ENCODE assay signal across 8 cellular contexts in genomic region chr3:157128771-157129671, GRCh38. TPM values are rescaled to one million over a fixed set of nuclear protein-coding genes. Genes with fewer than 3 reads are reported as not detected.
DNase-seq lines count a peak whose midpoint lies in the region; ATAC-seq and TF ChIP-seq lines count a peak whose summit lies in the region.

No MANE protein-coding gene starts in this region.

- H4K91ac ChIP-seq in neuronal stem cell (ENCODE audit: low read depth, low read length, poor library complexity): no peak overlapping the region

- H3K27me3 Mint-ChIP-seq in WTC11 (ENCODE audit: low read depth): no peaks in the 10 kb centered on the region; the same call in 1 of the 2 replicates

- no peak overlapping the region for H3K4me3 Mint-ChIP-seq in WTC11

- peak overlapping the region; percentile 40 for H2AK5ac ChIP-seq in neuronal stem cell (ENCODE audit: low read depth, low read length)

- no peak overlapping the region for H2BK12ac ChIP-seq in neuronal stem cell (ENCODE audit: low read length)

- no CpG with 5 or more reads among the region's 14 CpGs for WGBS in neuronal stem cell (ENCODE audit: extremely low coverage in 2 of 2, insufficient read length in 2 of 2, insufficient replicate concordance in 1 of 2), 2 donors

- no peak overlapping the region for H3K9ac ChIP-seq in neuronal stem cell (ENCODE audit: low read depth, low read length, poor library complexity)

- H3K27me3 ChIP-seq in neuronal stem cell (ENCODE audit: control insufficient read depth in 3 of 3, insufficient read depth in 3 of 3, low read depth in 1 of 3, low read length in 3 of 3): no peaks in the 10 kb centered on the region

- peak overlapping the region; percentile 90 for H2AFZ ChIP-seq in neuronal stem cell (ENCODE audit: low read length)

- H3K36me3 ChIP-seq in neuronal stem cell (replicated peaks in 1 of 2; ENCODE audit: control insufficient read depth in 2 of 2, insufficient read depth in 2 of 2, low read length in 2 of 2): no peaks in the 10 kb centered on the region

- H3K23ac ChIP-seq in neuronal stem cell (ENCODE audit: low read depth, low read length, poor library complexity): no peak overlapping the region

- CTCF ChIA-PET in WTC11 (lab: Charles Lee): interaction anchor here (0.9 to 1.6 kb wide), 3 partner anchors 40 to 455 kb away, joined by 3 read pairs; partner anchors contain the start of gene TIPARP

- H2BK120ac ChIP-seq in neuronal stem cell (ENCODE audit: low read depth, low read length): no peak overlapping the region

- H3K4me2 ChIP-seq in neuronal stem cell (ENCODE audit: insufficient read depth, low read length, poor library complexity, severe bottlenecking): no peak overlapping the region

- peaks cover 24% of the 10 kb centered on the region for H3K4me1 Mint-ChIP-seq in WTC11

- DNase-seq in Daoy (ENCODE audit: low read depth) (peak; percentile 81), WTC11 (ENCODE audit: low spot score) (peak; percentile 18), epithelial cell of proximal tubule (ENCODE audit: low read depth) (peak; percentile 56), neuronal stem cell (ENCODE audit: low spot score) (no peak), NCI-H1436 (lab: John Stamatoyannopoulos, UW) (no peak), left lobe of liver (ENCODE audit: low spot score) (no peak)

- H3K14ac ChIP-seq in neuronal stem cell (ENCODE audit: low read length): no peak overlapping the region

- peak overlapping the region; percentile 59 for H2BK15ac ChIP-seq in neuronal stem cell (ENCODE audit: low read length)

- H3K79me1 ChIP-seq in neuronal stem cell (ENCODE audit: low read depth, low read length): no peaks in the 10 kb centered on the region

- H3K36me3 Mint-ChIP-seq in WTC11: no peaks in the 10 kb centered on the region

- H3K4me3 ChIP-seq in epithelial cell of proximal tubule (ENCODE audit: low read depth, low read length): no peak overlapping the region
- no peak overlapping the region for H3K4me3 ChIP-seq in neuronal stem cell (ENCODE audit: low read length in 2 of 2)

- no peak overlapping the region for H3K4ac ChIP-seq in neuronal stem cell (ENCODE audit: low read length)

- TF ChIP-seq CTCF in WTC11 (IDR thresholded peaks at IDR 0.05) (no peak), epithelial cell of proximal tubule (conservative IDR thresholded peaks at IDR 0.05; ENCODE audit: low read depth, low read length) (no peak)

- no peak overlapping the region for H3K27ac ChIP-seq in neuronal stem cell (replicated peaks; ENCODE audit: low read length)

- no peaks in the 10 kb centered on the region for H3K9me3 ChIP-seq in neuronal stem cell (replicated peaks in 1 of 2; ENCODE audit: control insufficient read depth in 2 of 2, insufficient read depth in 1 of 2, low read depth in 1 of 2, low read length in 2 of 2)

- H3K18ac ChIP-seq in neuronal stem cell (ENCODE audit: low read length): peak overlapping the region; percentile 20

- H3K27ac Mint-ChIP-seq in WTC11: no peak overlapping the region

- no peak overlapping the region for H4K8ac ChIP-seq in neuronal stem cell (ENCODE audit: low read depth, low read length)

- POLR2A ChIA-PET in WTC11 (lab: Charles Lee): no interaction called here

- H3K9me3 Mint-ChIP-seq in WTC11: no peaks in the 10 kb centered on the region

- ATAC-seq in HG02852 (IDR thresholded peaks at IDR 0.05; ENCODE audit: unreplicated experiment): peak; percentile 9
- peak; percentile 26 for ATAC-seq in WTC11
- no peak for ATAC-seq in left lobe of liver
- ATAC-seq in HG02885 (IDR thresholded peaks at IDR 0.05; ENCODE audit: poor library complexity, unreplicated experiment): no peak

- H3K4me1 ChIP-seq in neuronal stem cell (ENCODE audit: control insufficient read depth in 2 of 2, insufficient read depth in 1 of 2, low read depth in 1 of 2, low read length in 2 of 2): peaks cover 13 to 15% of the 10 kb centered on the region in 2 donors

- no peak overlapping the region for H2BK5ac ChIP-seq in neuronal stem cell (ENCODE audit: low read length)

TF ChIP-seq in WTC11, 78 proteins besides CTCF, POLR2A, EP300 and RAD21:
- TF ChIP-seq STAT6 (CRISPR knock-in tag; conservative IDR thresholded peaks at IDR 0.05; ENCODE audit: low read depth) (no peak), OVOL2 (CRISPR knock-in tag; IDR thresholded peaks at IDR 0.05; ENCODE audit: borderline replicate concordance) (no peak), HMGA2 (CRISPR knock-in tag; IDR thresholded peaks at IDR 0.05) (no peak), ZNF416 (CRISPR knock-in tag; IDR thresholded peaks at IDR 0.05) (no peak), USF2 (CRISPR knock-in tag; IDR thresholded peaks at IDR 0.05) (no peak), GRHL2 (CRISPR knock-in tag; IDR thresholded peaks at IDR 0.05; ENCODE audit: insufficient replicate concordance, severe bottlenecking) (no peak)
TF ChIP-seq in WTC11: peak in this region for 0.

RNA-seq across cellular contexts. Expression of gene CCNL1, which starts 30.9 kb away (rescaled TPM):
- 91.7 and 94.9 TPM in 2 replicates for total RNA-seq in Daoy (2014; rRNA removed; shearing (Covaris generic))
- total RNA-seq in WTC11 (2021) (67.2 to 79.6 TPM (median 72.7 TPM) in 3 replicates), epithelial cell of proximal tubule (39.3 and 61.2 TPM in 2 replicates), left lobe of liver (39.8 TPM)
- polyA plus RNA-seq in neuronal stem cell (2013, experiment 1 of 2): 75.0 TPM
- 76.2 TPM for polyA plus RNA-seq in neuronal stem cell (2013, experiment 2 of 2)

Comparison
In these comparisons a context has a peak if more than half of its experiments do, and no peak if none do; other contexts are left out.
1. DNase-seq: peak in Daoy (single experiment), WTC11 (single experiment) and epithelial cell of proximal tubule (single experiment); none in neuronal stem cell (single experiment), NCI-H1436 (single experiment) and left lobe of liver (single experiment).
2. ATAC-seq: peak in HG02852 (single experiment) and WTC11 (single experiment); none in left lobe of liver (single experiment) and HG02885 (single experiment).